ENCODE assay signal across 17 cellular contexts in the genomic region with DNA sequence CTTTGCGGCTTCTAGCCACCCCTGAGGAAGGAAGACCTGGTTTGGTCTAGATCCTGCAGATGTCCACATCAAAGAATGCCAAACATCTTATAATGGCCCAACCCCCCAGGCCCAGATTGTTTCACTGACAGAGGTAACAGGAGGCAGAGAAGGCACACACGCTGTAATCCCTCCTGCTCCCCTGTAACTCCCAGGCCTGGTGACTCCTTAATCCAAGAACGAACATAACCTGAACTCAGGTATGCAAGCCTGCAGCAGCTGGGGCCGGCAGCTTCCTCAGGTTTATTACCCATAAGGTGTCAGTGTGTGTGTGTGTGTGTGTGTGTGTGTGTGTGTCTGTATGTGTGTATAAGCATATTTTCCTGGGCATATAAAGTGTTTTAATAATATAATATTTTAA.
"Had no signal": no experiment of that assay in that cellular context is flagged by ENCODE, and none has a peak within 500 bp of the region (broad histone marks: within the 10 kb centered on the region; RNA-seq: fewer than 3 reads in every experiment).

No MANE protein-coding gene starts in this region.

- H3K27me3 ChIP-seq: sigmoid colon had no signal

- H3K9me3 ChIP-seq: neutrophil, sigmoid colon, spleen, thoracic aorta had no signal

- H3K9ac ChIP-seq: parathyroid adenoma had no signal

- H3K4me1 ChIP-seq: spleen had no signal

- H3K36me3 ChIP-seq: neutrophil, sigmoid colon, thoracic aorta had no signal

- H3K79me2 ChIP-seq: parathyroid adenoma had no signal

- ATAC-seq: activated T-cell treated with anti-CD3 and anti-CD28 coated beads, Interleukin-2, amount 50 U/mL, for 72 hours; naive thymus-derived CD8-positive, alpha-beta T cell; stimulated activated naive B cell treated with anti-CD40 and anti-IgM and Interleukin-4, amounts not matched to agents 10 μg/mL and 1 μg/mL and 100 μg/mL, for 72 hours had no signal

- H2AFZ ChIP-seq: parathyroid adenoma had no signal

- H3K4me3 ChIP-seq: sigmoid colon, spleen, thoracic aorta had no signal

- H3K27ac ChIP-seq: neutrophil, parathyroid adenoma, sigmoid colon, spleen, thoracic aorta had no signal

- DNase-seq: activated CD4-positive, alpha-beta T cell treated with anti-CD3 and anti-CD28 coated beads for 1 hour; activated CD4-positive, alpha-beta T cell treated with anti-CD3 and anti-CD28 coated beads, Interleukin-2, amount 50 U/mL, for 4 hours; activated gamma-delta T cell treated with Interleukin-2 at 50 U/mL for 16 hours; activated naive CD8-positive, alpha-beta T cell treated with anti-CD3 and anti-CD28 coated beads for 36 hours; activated T-cell treated with anti-CD3 and anti-CD28 coated beads, Interleukin-2, amount 50 U/mL, for 72 hours; amygdala; caudate nucleus; kidney glomerular epithelial cell; naive thymus-derived CD8-positive, alpha-beta T cell; sigmoid colon; spleen; stimulated activated CD4-positive, alpha-beta T cell treated with anti-CD3 and anti-CD28 coated beads, Interleukin-4, amount 100 ng/mL, for 4 hours; stimulated activated naive B cell treated with anti-CD40 and anti-IgM and Interleukin-4, amounts not matched to agents 10 μg/mL and 1 μg/mL and 100 μg/mL, for 72 hours; T1000 had no signal
